ENCODE assay signal across 19 cellular contexts in genomic region chr2:79114797-79115494, GRCh38. TPM values are rescaled to one million over a fixed set of nuclear protein-coding genes. Genes with fewer than 3 reads are reported as not detected.
DNase-seq lines count a peak whose midpoint lies in the region; ATAC-seq and FAIRE-seq lines count a peak whose summit lies in the region.
"Had no signal": no experiment of that assay in that cellular context is flagged by ENCODE, and none has a peak within 500 bp of the region (broad histone marks: within the 10 kb centered on the region; RNA-seq: fewer than 3 reads in every experiment).

No MANE protein-coding gene starts in this region.

- H3K4me3 Mint-ChIP-seq in naive B cell = no peak overlapping the region
- H3K4me3 Mint-ChIP-seq: CD14-positive monocyte; CD8-positive, alpha-beta T cell; HFFc6 had no signal

- peaks cover 0 to 5% (median 2%) of the 10 kb centered on the region in 7 donors for H3K9me3 Mint-ChIP-seq in naive B cell

- DNase-seq in NCI-H748 (lab: John Stamatoyannopoulos, UW; ENCODE audit: unreplicated experiment) (peak; percentile 1), NCI-H748 treated with DMSO at 0.1 percent for 48 hours (lab: John Stamatoyannopoulos, UW) (no peak), SW480 (ENCODE audit: low spot score) (peak; percentile 43), naive B cell (no peak), urothelium cell line (ENCODE audit: low spot score) (no peak), RPMI8226 (no peak)
- DNase-seq in stimulated activated naive CD4-positive, alpha-beta T cell (lab: John Stamatoyannopoulos, UW) = no peak
- DNase-seq: CD8-positive, alpha-beta T cell; COR-L47; DMS153; DMS79 treated with DMSO at 0.1 percent for 48 hours; EL; HCEC 1CT; HFFc6 had no signal

- FAIRE-seq in urothelium cell line (lab: Jason Lieb, UNC) = peak; percentile 44
- FAIRE-seq: D721Med, G401.6, GM12892 had no signal

- peaks cover 0 to 5% (median 4%) of the 10 kb centered on the region in 3 donors for H3K27me3 Mint-ChIP-seq in naive B cell

- ATAC-seq in naive B cell (ENCODE audit: low read depth in 2 of 2) = no peak
- ATAC-seq: CD8-positive, alpha-beta T cell had no signal

- H3K36me3 Mint-ChIP-seq in naive B cell = no peaks in the 10 kb centered on the region
- H3K36me3 Mint-ChIP-seq: CD14-positive monocyte; CD8-positive, alpha-beta T cell had no signal

- peak overlapping the region in 4 of 6 donors; percentile 2 to 85 (median 62) for H3K27ac Mint-ChIP-seq in naive B cell
- H3K27ac Mint-ChIP-seq: CD8-positive, alpha-beta T cell; HFFc6 had no signal

- peaks cover 0 to 33% (median 6%) of the 10 kb centered on the region in 3 donors for H3K4me1 Mint-ChIP-seq in naive B cell
- H3K4me1 Mint-ChIP-seq: CD14-positive monocyte had no signal

RNA-seq across cellular contexts. Expression of gene REG1A, which starts 5.3 kb away (rescaled TPM):
- not detected for polyA plus RNA-seq in naive B cell (ENCODE audit: low read depth in 6 of 6)
- polyA plus RNA-seq: BJ, CD14-positive monocyte had no signal

RNA-seq across cellular contexts. Expression of gene REG1B, which starts 27.2 kb away (rescaled TPM):
- not detected for polyA plus RNA-seq in naive B cell (ENCODE audit: low read depth in 6 of 6)
- polyA plus RNA-seq: BJ, CD14-positive monocyte had no signal

RNA-seq across cellular contexts. Expression of gene REG3A, which starts 44.6 kb away (rescaled TPM):
- polyA plus RNA-seq in naive B cell (ENCODE audit: low read depth in 6 of 6) = not detected
- polyA plus RNA-seq: BJ, CD14-positive monocyte had no signal

Comparison
In these comparisons a context has a peak if more than half of its experiments do, and no peak if none do; other contexts are left out.
1. DNase-seq: peak in NCI-H748 (single experiment) and SW480 (single experiment); none in NCI-H748 treated with DMSO at 0.1 percent for 48 hours (single experiment), naive B cell (single experiment), urothelium cell line (single experiment), stimulated activated naive CD4-positive, alpha-beta T cell (0 of 6) and RPMI8226 (single experiment).